In the genomic region with DNA sequence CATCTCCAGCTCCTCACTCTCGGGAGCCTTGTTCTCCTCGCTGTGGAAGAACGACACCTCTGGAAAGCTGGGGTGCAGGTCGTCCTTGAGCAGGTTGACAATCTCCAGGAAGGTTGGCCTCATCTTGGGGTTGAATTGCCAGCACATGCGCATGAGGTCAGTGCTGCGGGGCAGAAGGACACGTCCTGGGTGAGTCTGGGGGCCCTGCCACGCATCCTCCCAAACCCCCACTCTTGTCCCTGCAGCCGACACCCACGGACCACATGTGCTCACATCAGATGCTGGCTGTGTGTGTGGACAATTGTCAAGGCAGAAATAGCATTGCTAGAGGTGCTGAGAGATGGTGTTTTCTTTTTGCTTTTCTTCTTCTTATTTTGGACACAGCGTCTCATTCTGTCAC, we compare ENCODE assay signal across 11 cellular contexts. TPM values are rescaled to one million over a fixed set of nuclear protein-coding genes. Genes with fewer than 3 reads are reported as not detected.
"Had no signal": no experiment of that assay in that cellular context is flagged by ENCODE, and none has a peak within 500 bp of the region (broad histone marks: within the 10 kb centered on the region; RNA-seq: fewer than 3 reads in every experiment).

No MANE protein-coding gene starts in this region.

- H3K4me3 ChIP-seq: GM23248, GM23338, HAP-1 had no signal

- ATAC-seq: GM23338, HCT116 had no signal

- H3K27ac Mint-ChIP-seq: GM23338, HFFc6 had no signal

- H2AFZ ChIP-seq: GM23248, GM23338 had no signal

- H3K4me1 ChIP-seq: HAP-1 had no signal

- DNase-seq: GM23248, GOT3, H7, H9, HCEC 1CT, HFFc6 had no signal

- H3K4me3 Mint-ChIP-seq: GM23338, H9, HFFc6 had no signal

- H3K4me2 ChIP-seq: GM23338 had no signal

- H3K9me3 ChIP-seq: HAP-1 had no signal

- H3K9ac ChIP-seq: GM23248 had no signal

- H3K9me3 Mint-ChIP-seq: GM23338 had no signal

- H3K4me1 Mint-ChIP-seq: GM23338 had no signal

- H3K27ac ChIP-seq: GM23248 had no signal

RNA-seq across cellular contexts. Expression of gene MBD3L3, which starts 58.8 kb away (rescaled TPM):
- total RNA-seq: GM23248, GM23338, H1, H4, H7, H9, HFFc6 had no signal
- polyA plus RNA-seq: GM23248, GM23338, H1 had no signal
